11 cellular contexts compared by ENCODE assay signal in genomic region chr16:72986011-72986410, GRCh38.
A peak's percentile ranks its signal among the peaks of the same experiment; 100 is the strongest.
DNase-seq lines count a peak whose midpoint lies in the region; ATAC-seq and TF ChIP-seq lines count a peak whose summit lies in the region.
"Had no signal": no experiment of that assay in that cellular context is flagged by ENCODE, and none has a peak within 500 bp of the region (broad histone marks: within the 10 kb centered on the region; RNA-seq: fewer than 3 reads in every experiment).

No MANE protein-coding gene starts in this region.

- ATAC-seq in WTC11, result no peak

- intact Hi-C loops in stomach (cut with DNase I; ENCODE audit: low total_unique reads), result no loop called here

- H3K4me3 ChIP-seq in Peyer's patch (no peak overlapping the region), stomach (no peak overlapping the region)

- H3K27me3 Mint-ChIP-seq in WTC11 (ENCODE audit: low read depth), result no peaks in the 10 kb centered on the region
- H3K27me3 Mint-ChIP-seq: type B pancreatic cell had no signal

- H3K36me3 ChIP-seq in Peyer's patch (no peaks in the 10 kb centered on the region), stomach (no peaks in the 10 kb centered on the region)

- no peak overlapping the region for H3K4me3 Mint-ChIP-seq in WTC11
- H3K4me3 Mint-ChIP-seq: activated CD4-positive, alpha-beta T cell treated with anti-CD3 and anti-CD28 coated beads, Interleukin-2, amount 10 ng/mL, durations not matched to agents 7 days and 5 days; type B pancreatic cell had no signal

- no peaks in the 10 kb centered on the region for H3K9me3 ChIP-seq in Peyer's patch
- H3K9me3 ChIP-seq in stomach, result no peaks in the 10 kb centered on the region

- no peak overlapping the region for H3K27ac Mint-ChIP-seq in WTC11
- H3K27ac Mint-ChIP-seq: activated CD4-positive, alpha-beta T cell treated with anti-CD3 and anti-CD28 coated beads, Interleukin-2, amount 10 ng/mL, durations not matched to agents 7 days and 5 days; type B pancreatic cell had no signal

- H3K27ac ChIP-seq in Peyer's patch (peak overlapping the region; percentile 3 to 87 (median 58)), stomach (peak overlapping the region in 4 of 5 donors; percentile 66 to 87 (median 72))

- peaks cover 27% of the 10 kb centered on the region for H3K4me1 Mint-ChIP-seq in WTC11
- H3K4me1 Mint-ChIP-seq: activated CD4-positive, alpha-beta T cell treated with anti-CD3 and anti-CD28 coated beads, Interleukin-2, amount 10 ng/mL, durations not matched to agents 7 days and 5 days had no signal

- no peaks in the 10 kb centered on the region for H3K27me3 ChIP-seq in Peyer's patch
- H3K27me3 ChIP-seq in stomach, result no peaks in the 10 kb centered on the region

- TF ChIP-seq EP300 in stomach (IDR thresholded peaks at IDR 0.05), result peak; percentile 25

- no peaks in the 10 kb centered on the region for H3K9me3 Mint-ChIP-seq in WTC11
- H3K9me3 Mint-ChIP-seq: activated CD4-positive, alpha-beta T cell treated with anti-CD3 and anti-CD28 coated beads, Interleukin-2, amount 10 ng/mL, durations not matched to agents 7 days and 5 days; type B pancreatic cell had no signal

- peaks cover 0 to 11% (median 1%) of the 10 kb centered on the region in 4 donors for H3K4me1 ChIP-seq in Peyer's patch
- peaks cover 41 to 79% (median 60%) of the 10 kb centered on the region in 4 donors for H3K4me1 ChIP-seq in stomach

- POLR2A ChIA-PET in WTC11 (lab: Charles Lee), result interaction anchor here (0.6 kb wide), 1 partner anchor 363 kb away, joined by 3 read pairs; no protein-coding TSS in a partner anchor

- DNase-seq in Peyer's patch, result peak in 1 of 3 donors; percentile 58
- peak; percentile 54 for DNase-seq in fibroblast of gingiva (ENCODE audit: low read depth)
- peak; percentile 89 for DNase-seq in mesenteric fat pad (ENCODE audit: low spot score)
- no peak for DNase-seq in stomach
- no peak for DNase-seq in dermis blood vessel endothelial cell
- DNase-seq in stimulated activated CD8-positive, alpha-beta memory T cell treated with anti-CD3 and anti-CD28 coated beads, Interleukin-4, amount 100 ng/mL, for 48 hours, result no peak
- no peak for DNase-seq in WTC11 (ENCODE audit: low spot score)
- DNase-seq in GOT3 (lab: John Stamatoyannopoulos, UW), result no peak
- DNase-seq: activated CD4-positive, alpha-beta T cell treated with anti-CD3 and anti-CD28 coated beads, Interleukin-2, amount 10 ng/mL, durations not matched to agents 7 days and 5 days; NCI-H1092 had no signal

- H3K36me3 Mint-ChIP-seq in WTC11, result no peaks in the 10 kb centered on the region

- CTCF ChIA-PET in WTC11 (lab: Charles Lee), result interaction anchor here (1.1 to 2.4 kb wide), 3 partner anchors 9 to 146 kb away, joined by 4 to 24 read pairs (median 5); no protein-coding TSS in a partner anchor

- TF ChIP-seq CTCF in Peyer's patch (IDR thresholded peaks at IDR 0.05) (no peak), stomach (IDR thresholded peaks at IDR 0.05) (no peak), WTC11 (IDR thresholded peaks at IDR 0.05) (no peak)

- WGBS in stomach, 5 donors, result 63 to 82% (median 66%) methylated on average over 7 of the region's 7 CpGs

- TF ChIP-seq POLR2A in Peyer's patch (IDR thresholded peaks at IDR 0.05) (no peak), stomach (IDR thresholded peaks at IDR 0.05) (no peak)

TF ChIP-seq in WTC11, 78 proteins besides CTCF, POLR2A, EP300 and RAD21 (continues in another document):
- no peak for TF ChIP-seq ATF2 (CRISPR knock-in tag; IDR thresholded peaks at IDR 0.05; ENCODE audit: borderline replicate concordance, low read depth)
- TF ChIP-seq ZNF671 (CRISPR knock-in tag; IDR thresholded peaks at IDR 0.05), result no peak
- TF ChIP-seq E2F1 (CRISPR knock-in tag; IDR thresholded peaks at IDR 0.05), result no peak
- TF ChIP-seq MXD4 (CRISPR knock-in tag; IDR thresholded peaks at IDR 0.05; ENCODE audit: borderline replicate concordance), result no peak
- TF ChIP-seq GRHL2 (CRISPR knock-in tag; IDR thresholded peaks at IDR 0.05; ENCODE audit: insufficient replicate concordance, severe bottlenecking), result no peak
- TF ChIP-seq, protein P1, sequence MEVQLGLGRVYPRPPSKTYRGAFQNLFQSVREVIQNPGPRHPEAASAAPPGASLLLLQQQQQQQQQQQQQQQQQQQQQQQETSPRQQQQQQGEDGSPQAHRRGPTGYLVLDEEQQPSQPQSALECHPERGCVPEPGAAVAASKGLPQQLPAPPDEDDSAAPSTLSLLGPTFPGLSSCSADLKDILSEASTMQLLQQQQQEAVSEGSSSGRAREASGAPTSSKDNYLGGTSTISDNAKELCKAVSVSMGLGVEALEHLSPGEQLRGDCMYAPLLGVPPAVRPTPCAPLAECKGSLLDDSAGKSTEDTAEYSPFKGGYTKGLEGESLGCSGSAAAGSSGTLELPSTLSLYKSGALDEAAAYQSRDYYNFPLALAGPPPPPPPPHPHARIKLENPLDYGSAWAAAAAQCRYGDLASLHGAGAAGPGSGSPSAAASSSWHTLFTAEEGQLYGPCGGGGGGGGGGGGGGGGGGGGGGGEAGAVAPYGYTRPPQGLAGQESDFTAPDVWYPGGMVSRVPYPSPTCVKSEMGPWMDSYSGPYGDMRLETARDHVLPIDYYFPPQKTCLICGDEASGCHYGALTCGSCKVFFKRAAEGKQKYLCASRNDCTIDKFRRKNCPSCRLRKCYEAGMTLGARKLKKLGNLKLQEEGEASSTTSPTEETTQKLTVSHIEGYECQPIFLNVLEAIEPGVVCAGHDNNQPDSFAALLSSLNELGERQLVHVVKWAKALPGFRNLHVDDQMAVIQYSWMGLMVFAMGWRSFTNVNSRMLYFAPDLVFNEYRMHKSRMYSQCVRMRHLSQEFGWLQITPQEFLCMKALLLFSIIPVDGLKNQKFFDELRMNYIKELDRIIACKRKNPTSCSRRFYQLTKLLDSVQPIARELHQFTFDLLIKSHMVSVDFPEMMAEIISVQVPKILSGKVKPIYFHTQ (CRISPR knock-in tag; IDR thresholded peaks at IDR 0.05), result no peak
- no peak for TF ChIP-seq FOXK1 (CRISPR knock-in tag; IDR thresholded peaks at IDR 0.05)
- TF ChIP-seq, protein P2, sequence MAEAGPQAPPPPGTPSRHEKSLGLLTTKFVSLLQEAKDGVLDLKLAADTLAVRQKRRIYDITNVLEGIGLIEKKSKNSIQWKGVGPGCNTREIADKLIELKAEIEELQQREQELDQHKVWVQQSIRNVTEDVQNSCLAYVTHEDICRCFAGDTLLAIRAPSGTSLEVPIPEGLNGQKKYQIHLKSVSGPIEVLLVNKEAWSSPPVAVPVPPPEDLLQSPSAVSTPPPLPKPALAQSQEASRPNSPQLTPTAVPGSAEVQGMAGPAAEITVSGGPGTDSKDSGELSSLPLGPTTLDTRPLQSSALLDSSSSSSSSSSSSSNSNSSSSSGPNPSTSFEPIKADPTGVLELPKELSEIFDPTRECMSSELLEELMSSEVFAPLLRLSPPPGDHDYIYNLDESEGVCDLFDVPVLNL (CRISPR knock-in tag; IDR thresholded peaks at IDR 0.05; ENCODE audit: borderline replicate concordance, low read depth), result no peak
- TF ChIP-seq STAT6 (CRISPR knock-in tag; conservative IDR thresholded peaks at IDR 0.05; ENCODE audit: low read depth), result no peak
- no peak for TF ChIP-seq KAT7 (CRISPR knock-in tag; IDR thresholded peaks at IDR 0.05; ENCODE audit: borderline replicate concordance)
- no peak for TF ChIP-seq ZNF416 (CRISPR knock-in tag; IDR thresholded peaks at IDR 0.05)
- no peak for TF ChIP-seq CDX4 (CRISPR knock-in tag; IDR thresholded peaks at IDR 0.05; ENCODE audit: borderline replicate concordance)
- TF ChIP-seq EMX1 (CRISPR knock-in tag; IDR thresholded peaks at IDR 0.05), result no peak

Comparison
In these comparisons a context has a peak if more than half of its experiments do, and no peak if none do; other contexts are left out.
1. DNase-seq: peak in fibroblast of gingiva (single experiment) and mesenteric fat pad (single experiment); none in stomach (single experiment), dermis blood vessel endothelial cell (single experiment), stimulated activated CD8-positive, alpha-beta memory T cell treated with anti-CD3 and anti-CD28 coated beads, Interleukin-4, amount 100 ng/mL, for 48 hours (single experiment), WTC11 (single experiment) and GOT3 (single experiment).